ENCODE assay signal across 9 cellular contexts in the genomic region with DNA sequence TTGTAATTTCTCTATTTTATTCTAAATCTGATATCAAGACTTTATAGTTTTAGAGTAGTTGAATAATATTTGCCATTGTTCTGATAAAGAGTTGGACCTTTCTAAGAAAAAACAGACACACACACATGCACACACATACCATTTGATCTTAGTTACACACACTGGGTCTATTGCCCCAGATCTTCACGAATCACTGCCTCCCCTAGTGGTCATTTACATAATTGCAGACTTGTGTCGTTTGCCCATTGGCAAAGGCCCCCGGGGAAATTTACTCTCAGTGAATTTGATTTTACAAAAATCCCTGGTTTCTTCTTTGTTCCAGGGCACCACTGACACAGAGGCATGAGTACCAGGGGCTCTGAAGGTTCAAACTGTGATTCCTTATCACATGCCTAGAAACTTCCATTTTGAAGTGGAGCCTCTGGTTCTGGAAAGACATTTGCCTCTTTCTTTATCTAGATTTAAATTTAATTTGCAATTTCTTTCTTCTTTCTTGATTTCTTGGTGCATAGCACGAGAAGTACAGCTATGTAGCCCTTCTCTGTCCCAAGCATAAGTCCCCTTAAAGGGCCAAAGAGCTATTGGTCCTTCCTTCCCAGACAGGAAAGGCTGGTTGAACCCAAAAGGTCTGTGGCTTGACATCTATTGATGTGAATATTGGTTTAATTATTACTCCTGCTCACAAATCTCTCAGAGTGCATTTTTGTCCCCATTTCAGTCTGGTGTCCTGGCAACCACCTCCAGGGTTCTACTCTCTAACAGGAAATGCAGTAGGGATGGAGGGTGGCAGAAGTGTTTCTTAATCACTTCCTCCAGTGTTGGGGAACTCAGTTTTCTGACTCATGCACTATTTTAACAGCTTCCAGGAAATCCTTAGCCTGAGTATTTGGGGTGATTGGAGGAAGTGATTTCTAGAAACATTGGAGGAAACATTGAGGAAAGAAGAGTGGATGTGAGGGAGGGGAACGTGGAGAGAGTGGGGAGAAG. TPM values are rescaled to one million over a fixed set of nuclear protein-coding genes. Genes with fewer than 3 reads are reported as not detected.
DNase-seq lines count a peak whose midpoint lies in the region; ATAC-seq and TF ChIP-seq lines count a peak whose summit lies in the region.
"Had no signal": no experiment of that assay in that cellular context is flagged by ENCODE, and none has a peak within 500 bp of the region (broad histone marks: within the 10 kb centered on the region; RNA-seq: fewer than 3 reads in every experiment).

No MANE protein-coding gene starts in this region.

- H3K4me3 ChIP-seq in BLaER1 treated with 17β-estradiol and CSF1 and Interleukin-3, amounts not matched to agents 10 nM and 100 nM = peak overlapping the region in 6 of 10 experiments; percentile 31 to 48 (median 38); a peak in 7 of 20 replicates
- no peak overlapping the region for H3K4me3 ChIP-seq in GM12875 (ENCODE audit: low read depth, low read length)
- no peak overlapping the region for H3K4me3 ChIP-seq in OCI-LY1 (ENCODE audit: low read depth, low read length, poor library complexity, severe bottlenecking)
- H3K4me3 ChIP-seq in colonic mucosa = no peak overlapping the region
- H3K4me3 ChIP-seq in mucosa of descending colon = no peak overlapping the region

- no peak overlapping the region for H2AFZ ChIP-seq in OCI-LY1 (ENCODE audit: low read length)

- peak overlapping the region in 10 of 11 experiments; percentile 48 to 94 (median 86); a peak in 20 of 22 replicates for H3K27ac ChIP-seq in BLaER1 treated with 17β-estradiol and CSF1 and Interleukin-3, amounts not matched to agents 10 nM and 100 nM
- H3K27ac ChIP-seq in OCI-LY1 (ENCODE audit: low read depth, low read length, poor library complexity, severe bottlenecking) (no peak overlapping the region), colonic mucosa (no peak overlapping the region)

- H3K4me1 ChIP-seq in BLaER1 treated with 17β-estradiol and CSF1 and Interleukin-3, amounts not matched to agents 10 nM and 100 nM = peaks cover 11 to 84% (median 46%) of the 10 kb centered on the region in 10 experiments
- no peaks in the 10 kb centered on the region for H3K4me1 ChIP-seq in OCI-LY1 (ENCODE audit: insufficient read depth, low read length, severe bottlenecking)
- H3K4me1 ChIP-seq in colonic mucosa = no peaks in the 10 kb centered on the region
- no peaks in the 10 kb centered on the region for H3K4me1 ChIP-seq in mucosa of descending colon (ENCODE audit: low read depth)

- H3K9ac ChIP-seq in BLaER1 treated with 17β-estradiol and CSF1 and Interleukin-3, amounts not matched to agents 10 nM and 100 nM = peak overlapping the region in 9 of 11 experiments; percentile 24 to 77 (median 68); a peak in 17 of 22 replicates
- no peak overlapping the region for H3K9ac ChIP-seq in OCI-LY1 (ENCODE audit: low read length)
- no peak overlapping the region for H3K9ac ChIP-seq in colonic mucosa (ENCODE audit: low read depth in 2 of 2, low read length in 2 of 2)

- peak overlapping the region; percentile 57 to 92 (median 84) for H3K4me2 ChIP-seq in BLaER1 treated with 17β-estradiol and CSF1 and Interleukin-3, amounts not matched to agents 10 nM and 100 nM
- H3K4me2 ChIP-seq in OCI-LY1 (ENCODE audit: low read length) = no peak overlapping the region

- no peaks in the 10 kb centered on the region; the same call in 1 of the 2 replicates for H3K9me2 ChIP-seq in OCI-LY1 (ENCODE audit: low read depth, low read length)

- intact Hi-C loops in colonic mucosa (cut with DNase I) = no loop called here
- intact Hi-C loops in mucosa of descending colon (cut with DNase I, micrococcal nuclease) = no loop called here

- ATAC-seq in mucosa of descending colon (no peak), GM18511 (IDR thresholded peaks at IDR 0.05; ENCODE audit: unreplicated experiment) (no peak), HG02852 (IDR thresholded peaks at IDR 0.05; ENCODE audit: unreplicated experiment) (no peak)
- ATAC-seq: T-cell had no signal

- H3K27me3 ChIP-seq in BLaER1 treated with 17β-estradiol and CSF1 and Interleukin-3, amounts not matched to agents 10 nM and 100 nM = no peaks in the 10 kb centered on the region
- H3K27me3 ChIP-seq in OCI-LY1 (ENCODE audit: insufficient read depth, low read length) (no peaks in the 10 kb centered on the region; the same call in 1 of the 2 replicates), colonic mucosa (no peaks in the 10 kb centered on the region)

- H3K9me3 ChIP-seq in BLaER1 treated with 17β-estradiol and CSF1 and Interleukin-3, amounts not matched to agents 10 nM and 100 nM (replicated peaks in 1 of 11) = no peaks in the 10 kb centered on the region
- H3K9me3 ChIP-seq in OCI-LY1 (ENCODE audit: low read length) = no peaks in the 10 kb centered on the region
- no peaks in the 10 kb centered on the region for H3K9me3 ChIP-seq in colonic mucosa
- H3K9me3 ChIP-seq in mucosa of descending colon = no peaks in the 10 kb centered on the region

- H3F3A ChIP-seq in OCI-LY1 (ENCODE audit: insufficient read depth, low read length) = no peaks in the 10 kb centered on the region

- DNase-seq in colonic mucosa = peak; percentile 30
- DNase-seq in mucosa of descending colon = peak in 1 of 3 donors; percentile 36
- no peak for DNase-seq in mucosa of gallbladder (ENCODE audit: low spot score)

- H4K20me1 ChIP-seq in BLaER1 treated with 17β-estradiol and CSF1 and Interleukin-3, amounts not matched to agents 10 nM and 100 nM = no peaks in the 10 kb centered on the region
- no peaks in the 10 kb centered on the region for H4K20me1 ChIP-seq in OCI-LY1 (ENCODE audit: insufficient read depth, low read length)

- TF ChIP-seq CTCF in GM12875 (IDR thresholded peaks at IDR 0.05; ENCODE audit: borderline replicate concordance, insufficient read depth, low read depth, low read length) = peak; percentile 75
- peak; percentile 69 for TF ChIP-seq CTCF in OCI-LY1 (IDR thresholded peaks at IDR 0.05; ENCODE audit: low read length)
- TF ChIP-seq CTCF in colonic mucosa (IDR thresholded peaks at IDR 0.05) = peak; percentile 88
- TF ChIP-seq CTCF in mucosa of descending colon (IDR thresholded peaks at IDR 0.05) = peak; percentile 59

- no peaks in the 10 kb centered on the region for H3K79me2 ChIP-seq in OCI-LY1 (ENCODE audit: insufficient read depth, low read length)

- no peaks in the 10 kb centered on the region for H3K36me3 ChIP-seq in BLaER1 treated with 17β-estradiol and CSF1 and Interleukin-3, amounts not matched to agents 10 nM and 100 nM
- H3K36me3 ChIP-seq in OCI-LY1 (ENCODE audit: insufficient read depth, low read length) (no peaks in the 10 kb centered on the region), colonic mucosa (no peaks in the 10 kb centered on the region), mucosa of descending colon (ENCODE audit: low read depth) (no peaks in the 10 kb centered on the region)

RNA-seq across cellular contexts. Expression of gene SLC6A11, which starts 32.4 kb away (rescaled TPM):
- total RNA-seq in colonic mucosa (not detected), mucosa of descending colon (under 1 TPM in 1 of 3 donors, not detected in 2; 0.13 TPM), mucosa of gallbladder (0.12 TPM)
- total RNA-seq: T-cell had no signal

Comparison
In these comparisons a context has a peak if more than half of its experiments do, and no peak if none do; other contexts are left out.
1. H3K27ac ChIP-seq: peak in BLaER1 treated with 17β-estradiol and CSF1 and Interleukin-3, amounts not matched to agents 10 nM and 100 nM (10 of 11); none in OCI-LY1 (single experiment) and colonic mucosa (single experiment).
2. H3K4me3 ChIP-seq: peak in BLaER1 treated with 17β-estradiol and CSF1 and Interleukin-3, amounts not matched to agents 10 nM and 100 nM (6 of 10); none in GM12875 (single experiment), OCI-LY1 (single experiment), colonic mucosa (single experiment) and mucosa of descending colon (single experiment).
3. H3K9ac ChIP-seq: peak in BLaER1 treated with 17β-estradiol and CSF1 and Interleukin-3, amounts not matched to agents 10 nM and 100 nM (9 of 11); none in OCI-LY1 (single experiment) and colonic mucosa (0 of 2).
4. Peak in every context shown above with its lines, with median percentiles within 50 percentile points of each other: CTCF ChIP-seq.